ENCODE assay signal across 22 cellular contexts in genomic region chr6:124260337-124260736, GRCh38.
"Had no signal": no experiment of that assay in that cellular context is flagged by ENCODE, and none has a peak within 500 bp of the region (broad histone marks: within the 10 kb centered on the region; RNA-seq: fewer than 3 reads in every experiment).

No MANE protein-coding gene starts in this region.

- H3K36me3 Mint-ChIP-seq: mesothelial cell of epicardium; natural killer cell; stimulated activated memory B cell treated with anti-CD40 and anti-IgM and Interleukin-4, amounts not matched to agents 10 μg/mL and 1 μg/mL and 100 μg/mL, for 72 hours had no signal

- ATAC-seq: foreskin keratinocyte; left lobe of liver; natural killer cell; sciatic nerve; stimulated activated memory B cell treated with anti-CD40 and anti-IgM and Interleukin-4, amounts not matched to agents 10 μg/mL and 1 μg/mL and 100 μg/mL, for 72 hours had no signal

- H3K9me3 Mint-ChIP-seq: mesothelial cell of epicardium; neural crest cell; stimulated activated memory B cell treated with anti-CD40 and anti-IgM and Interleukin-4, amounts not matched to agents 10 μg/mL and 1 μg/mL and 100 μg/mL, for 72 hours had no signal

- H3K4me3 ChIP-seq: colonic mucosa, ovary, spleen, tibial artery, upper lobe of left lung, uterus had no signal

- H3K9me3 ChIP-seq: colonic mucosa, ovary, tibial artery, upper lobe of left lung, uterus had no signal

- H3K4me1 Mint-ChIP-seq: mesothelial cell of epicardium; natural killer cell; neural crest cell; stimulated activated memory B cell treated with anti-CD40 and anti-IgM and Interleukin-4, amounts not matched to agents 10 μg/mL and 1 μg/mL and 100 μg/mL, for 72 hours had no signal

- H3K27me3 Mint-ChIP-seq: progenitor cell of endocrine pancreas; stimulated activated memory B cell treated with anti-CD40 and anti-IgM and Interleukin-4, amounts not matched to agents 10 μg/mL and 1 μg/mL and 100 μg/mL, for 72 hours; stimulated activated naive CD8-positive, alpha-beta T cell treated with anti-CD3 and anti-CD28 coated beads, Interleukin-15, Interleukin-2, amounts not matched to agents 100 ng/mL and 50 ng/mL, for 24 hours had no signal

- DNase-seq: colonic mucosa; dermis blood vessel endothelial cell; erythroblast; islet precursor cell; natural killer cell; nucleus accumbens; ovary; spleen; stimulated activated CD4-positive, alpha-beta T cell treated with anti-CD3 and anti-CD28 coated beads, Interleukin-15, amount 100 ng/mL, for 24 hours; stimulated activated CD4-positive, alpha-beta T cell treated with anti-CD3 and anti-CD28 coated beads, Interleukin-1b, Interleukin-23, amount 100 ng/mL, for 48 hours; stimulated activated CD4-positive, alpha-beta T cell treated with anti-CD3 and anti-CD28 coated beads, Interleukin-4, amount 100 ng/mL, for 24 hours; tibial artery; upper lobe of left lung; uterus had no signal

- H3K4me1 ChIP-seq: colonic mucosa, foreskin keratinocyte, spleen, tibial artery, upper lobe of left lung, uterus had no signal

- H3K36me3 ChIP-seq: colonic mucosa, ovary, spleen, tibial artery, upper lobe of left lung, uterus had no signal

- H3K27ac Mint-ChIP-seq: mesothelial cell of epicardium; natural killer cell; progenitor cell of endocrine pancreas; stimulated activated memory B cell treated with anti-CD40 and anti-IgM and Interleukin-4, amounts not matched to agents 10 μg/mL and 1 μg/mL and 100 μg/mL, for 72 hours; stimulated activated naive CD8-positive, alpha-beta T cell treated with anti-CD3 and anti-CD28 coated beads, Interleukin-15, Interleukin-2, amounts not matched to agents 100 ng/mL and 50 ng/mL, for 24 hours had no signal

- H3K27me3 ChIP-seq: colonic mucosa, foreskin keratinocyte, ovary, spleen, tibial artery, upper lobe of left lung, uterus had no signal

- H3K27ac ChIP-seq: colonic mucosa, foreskin keratinocyte, ovary, spleen, tibial artery, upper lobe of left lung, uterus had no signal

- H3K4me3 Mint-ChIP-seq: mesothelial cell of epicardium; natural killer cell; neural crest cell; stimulated activated memory B cell treated with anti-CD40 and anti-IgM and Interleukin-4, amounts not matched to agents 10 μg/mL and 1 μg/mL and 100 μg/mL, for 72 hours; stimulated activated naive CD8-positive, alpha-beta T cell treated with anti-CD3 and anti-CD28 coated beads, Interleukin-15, Interleukin-2, amounts not matched to agents 100 ng/mL and 50 ng/mL, for 24 hours had no signal
